In the genomic region with DNA sequence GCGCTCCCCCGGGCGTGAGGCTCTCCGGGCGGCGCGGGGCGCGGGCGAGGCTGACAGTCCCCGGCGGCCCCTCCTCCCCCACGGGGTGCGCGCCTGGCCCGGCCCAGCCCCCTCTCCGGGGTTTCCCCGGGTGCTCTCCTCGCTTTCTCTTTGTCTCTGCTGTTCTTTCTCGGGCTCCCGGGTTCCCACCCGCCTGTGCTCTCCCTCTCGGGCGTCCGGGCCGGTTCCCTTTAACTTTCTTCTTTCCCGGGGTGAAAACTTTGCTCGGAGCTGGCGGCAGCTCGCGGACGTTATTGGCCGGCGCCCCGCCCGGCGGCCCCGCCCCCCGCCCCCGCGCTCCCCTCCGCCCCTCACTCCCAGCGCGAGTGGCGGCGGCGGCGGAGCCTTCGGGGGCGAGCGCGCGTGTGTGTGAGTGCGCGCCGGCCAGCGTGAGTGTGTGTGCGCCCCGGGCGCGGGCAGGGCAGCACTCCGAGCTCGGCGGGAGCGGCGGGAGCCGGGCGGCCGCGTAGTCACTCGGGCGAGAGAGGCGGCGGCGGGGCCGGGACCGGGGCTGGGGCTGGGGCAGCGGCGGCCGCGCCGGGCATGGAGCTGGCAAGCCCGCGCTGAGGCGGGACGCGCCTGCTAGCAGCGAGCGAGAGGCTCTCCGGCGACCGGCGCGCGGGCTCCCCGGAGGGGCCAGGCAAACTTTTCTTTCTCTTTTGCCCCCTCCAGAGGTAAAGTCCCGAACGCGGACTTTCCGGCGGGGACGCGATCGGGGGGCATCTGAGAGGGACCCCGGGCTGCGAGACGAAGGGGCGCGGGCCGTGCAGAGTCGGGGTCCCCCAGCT, we compare ENCODE assay signal across 8 cellular contexts. TPM values are rescaled to one million over a fixed set of nuclear protein-coding genes. Genes with fewer than 3 reads are reported as not detected.
DNase-seq lines count a peak whose midpoint lies in the region; ATAC-seq and TF ChIP-seq lines count a peak whose summit lies in the region.

Gene NTN1, plus strand, starts transcription at position 353 of the 827 bp plus-strand sequence. CDS start 864 bp downstream, outside the sequence.

- H3K27ac ChIP-seq in gastroesophageal sphincter (peak within 1 kb of the TSS; percentile 89 to 97 (median 90)), tibial nerve (peak within 1 kb of the TSS; percentile 24 to 83 (median 71))

- H3K9me3 ChIP-seq in gastroesophageal sphincter = no peaks in the 10 kb centered on the region
- no peaks in the 10 kb centered on the region for H3K9me3 ChIP-seq in tibial nerve

- peak; percentile 12 for DNase-seq in COLO668 (lab: John Stamatoyannopoulos, UW; ENCODE audit: unreplicated experiment)
- peak; percentile 45 for DNase-seq in NCI-H69 (lab: John Stamatoyannopoulos, UW)
- DNase-seq in activated T-helper 9 cell treated with anti-CD3 and anti-CD28 coated beads, Interleukin-2, amount 50 U/mL, for 16 hours (ENCODE audit: low read depth) = peak; percentile 41
- DNase-seq in omental fat pad (ENCODE audit: low spot score) = no peak
- DNase-seq in tibial nerve (ENCODE audit: low spot score in 2 of 2) = peak; percentile 22 to 39

- H3K4me3 ChIP-seq in gastroesophageal sphincter = peak within 1 kb of the TSS; percentile 78 to 90
- peak within 1 kb of the TSS; percentile 43 to 71 (median 63) for H3K4me3 ChIP-seq in tibial nerve

- H3K4me1 ChIP-seq in gastroesophageal sphincter = peaks cover 0 to 57% (median 14%) of the 10 kb centered on the region in 3 donors
- H3K4me1 ChIP-seq in tibial nerve = peaks cover 0 to 30% (median 23%) of the 10 kb centered on the region in 4 donors

- H3K27me3 ChIP-seq in gastroesophageal sphincter (peaks cover 15% of the 10 kb centered on the region), tibial nerve (peaks cover 0 to 43% of the 10 kb centered on the region in 2 donors)

- TF ChIP-seq POLR2A in gastroesophageal sphincter (IDR thresholded peaks at IDR 0.05) (peak in 1 of 2 donors; percentile 76), tibial nerve (IDR thresholded peaks at IDR 0.05) (no peak)

- no peak for TF ChIP-seq CTCF in gastroesophageal sphincter (IDR thresholded peaks at IDR 0.05)
- no peak for TF ChIP-seq CTCF in omental fat pad (IDR thresholded peaks at IDR 0.05)
- TF ChIP-seq CTCF in tibial nerve (IDR thresholded peaks at IDR 0.05) = no peak

- H3K36me3 ChIP-seq in gastroesophageal sphincter (no peaks in the 10 kb centered on the region), tibial nerve (no peaks in the 10 kb centered on the region)

- peak; percentile 54 for ATAC-seq in GM21786 (IDR thresholded peaks at IDR 0.05; ENCODE audit: unreplicated experiment)
- peak; percentile 79 for ATAC-seq in gastroesophageal sphincter
- ATAC-seq in omental fat pad (ENCODE audit: low FRiP score) = peak; percentile 81
- ATAC-seq in GM18858 (IDR thresholded peaks at IDR 0.05; ENCODE audit: unreplicated experiment) = no peak

- WGBS in gastroesophageal sphincter (ENCODE audit: low coverage in 1 of 2), 2 donors = 1% methylated on average over 15 of the region's 111 CpGs; no CpG with 5 or more reads in 1 of the 2 donors
- WGBS in tibial nerve, 2 donors = 0 to 1% methylated on average over 52 to 70 of the region's 111 CpGs

- no peak for TF ChIP-seq EP300 in gastroesophageal sphincter (IDR thresholded peaks at IDR 0.05)
- peak in 1 of 2 donors; percentile 4 for TF ChIP-seq EP300 in tibial nerve (IDR thresholded peaks at IDR 0.05)

RNA-seq across cellular contexts. Expression of gene NTN1, which starts in this region (rescaled TPM):
- total RNA-seq in gastroesophageal sphincter (100 to 1,000 TPM in 2 of 4 donors, 10 to 100 TPM in 2; 74.3 to 211 (median 107) TPM), omental fat pad (1 to 10 TPM in 3 of 4 donors, under 1 TPM in 1; 0.69 to 7.3 (median 2.5) TPM), tibial nerve (10 to 100 TPM; 15.9 to 31.0 (median 25.0) TPM)
